In the genomic region with DNA sequence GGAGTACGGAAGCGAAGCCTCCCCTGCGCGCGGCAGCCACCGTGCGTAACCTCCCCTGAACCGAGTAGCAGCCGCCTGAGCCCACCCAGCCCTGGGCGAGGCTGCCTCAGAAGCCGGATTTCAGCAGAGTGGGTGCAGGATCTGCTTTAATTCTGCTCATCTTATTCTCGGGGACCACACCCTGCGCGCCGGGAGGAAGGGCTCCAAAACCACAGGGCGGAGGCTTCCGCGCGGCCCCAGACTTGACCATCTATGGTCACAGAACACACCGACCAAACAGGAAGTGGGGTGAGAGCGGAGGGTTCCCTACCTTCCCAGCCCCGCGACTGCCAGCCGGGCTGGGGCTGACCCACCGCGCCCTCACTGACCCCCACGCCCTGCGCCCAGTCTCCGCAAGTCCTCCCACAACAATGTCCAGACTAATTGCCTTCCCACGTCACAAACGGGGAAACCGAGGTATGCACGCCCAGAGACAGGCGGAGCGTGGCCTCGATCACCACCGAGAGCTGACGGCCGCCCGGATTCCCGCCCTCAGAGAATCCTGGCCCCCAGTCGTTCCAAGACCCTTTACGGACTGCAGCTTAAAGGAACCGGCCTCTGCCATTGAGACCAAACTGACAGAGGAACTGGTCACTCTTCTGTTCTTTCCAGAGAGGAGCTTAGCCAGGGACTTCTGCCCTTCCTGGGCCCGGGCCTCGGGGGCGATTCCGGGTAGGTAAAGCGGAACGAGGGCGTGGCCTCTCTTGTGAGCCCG, we compare ENCODE assay signal across 1 cellular context.
A peak's percentile ranks its signal among the peaks of the same experiment; 100 is the strongest.
TF ChIP-seq lines count a peak whose summit lies in the region.

No MANE protein-coding gene starts in this region.

TF ChIP-seq in HepG2, 621 proteins besides CTCF, POLR2A, EP300 and RAD21 (continued from another document and continues in another):
- TF ChIP-seq, protein P1, sequence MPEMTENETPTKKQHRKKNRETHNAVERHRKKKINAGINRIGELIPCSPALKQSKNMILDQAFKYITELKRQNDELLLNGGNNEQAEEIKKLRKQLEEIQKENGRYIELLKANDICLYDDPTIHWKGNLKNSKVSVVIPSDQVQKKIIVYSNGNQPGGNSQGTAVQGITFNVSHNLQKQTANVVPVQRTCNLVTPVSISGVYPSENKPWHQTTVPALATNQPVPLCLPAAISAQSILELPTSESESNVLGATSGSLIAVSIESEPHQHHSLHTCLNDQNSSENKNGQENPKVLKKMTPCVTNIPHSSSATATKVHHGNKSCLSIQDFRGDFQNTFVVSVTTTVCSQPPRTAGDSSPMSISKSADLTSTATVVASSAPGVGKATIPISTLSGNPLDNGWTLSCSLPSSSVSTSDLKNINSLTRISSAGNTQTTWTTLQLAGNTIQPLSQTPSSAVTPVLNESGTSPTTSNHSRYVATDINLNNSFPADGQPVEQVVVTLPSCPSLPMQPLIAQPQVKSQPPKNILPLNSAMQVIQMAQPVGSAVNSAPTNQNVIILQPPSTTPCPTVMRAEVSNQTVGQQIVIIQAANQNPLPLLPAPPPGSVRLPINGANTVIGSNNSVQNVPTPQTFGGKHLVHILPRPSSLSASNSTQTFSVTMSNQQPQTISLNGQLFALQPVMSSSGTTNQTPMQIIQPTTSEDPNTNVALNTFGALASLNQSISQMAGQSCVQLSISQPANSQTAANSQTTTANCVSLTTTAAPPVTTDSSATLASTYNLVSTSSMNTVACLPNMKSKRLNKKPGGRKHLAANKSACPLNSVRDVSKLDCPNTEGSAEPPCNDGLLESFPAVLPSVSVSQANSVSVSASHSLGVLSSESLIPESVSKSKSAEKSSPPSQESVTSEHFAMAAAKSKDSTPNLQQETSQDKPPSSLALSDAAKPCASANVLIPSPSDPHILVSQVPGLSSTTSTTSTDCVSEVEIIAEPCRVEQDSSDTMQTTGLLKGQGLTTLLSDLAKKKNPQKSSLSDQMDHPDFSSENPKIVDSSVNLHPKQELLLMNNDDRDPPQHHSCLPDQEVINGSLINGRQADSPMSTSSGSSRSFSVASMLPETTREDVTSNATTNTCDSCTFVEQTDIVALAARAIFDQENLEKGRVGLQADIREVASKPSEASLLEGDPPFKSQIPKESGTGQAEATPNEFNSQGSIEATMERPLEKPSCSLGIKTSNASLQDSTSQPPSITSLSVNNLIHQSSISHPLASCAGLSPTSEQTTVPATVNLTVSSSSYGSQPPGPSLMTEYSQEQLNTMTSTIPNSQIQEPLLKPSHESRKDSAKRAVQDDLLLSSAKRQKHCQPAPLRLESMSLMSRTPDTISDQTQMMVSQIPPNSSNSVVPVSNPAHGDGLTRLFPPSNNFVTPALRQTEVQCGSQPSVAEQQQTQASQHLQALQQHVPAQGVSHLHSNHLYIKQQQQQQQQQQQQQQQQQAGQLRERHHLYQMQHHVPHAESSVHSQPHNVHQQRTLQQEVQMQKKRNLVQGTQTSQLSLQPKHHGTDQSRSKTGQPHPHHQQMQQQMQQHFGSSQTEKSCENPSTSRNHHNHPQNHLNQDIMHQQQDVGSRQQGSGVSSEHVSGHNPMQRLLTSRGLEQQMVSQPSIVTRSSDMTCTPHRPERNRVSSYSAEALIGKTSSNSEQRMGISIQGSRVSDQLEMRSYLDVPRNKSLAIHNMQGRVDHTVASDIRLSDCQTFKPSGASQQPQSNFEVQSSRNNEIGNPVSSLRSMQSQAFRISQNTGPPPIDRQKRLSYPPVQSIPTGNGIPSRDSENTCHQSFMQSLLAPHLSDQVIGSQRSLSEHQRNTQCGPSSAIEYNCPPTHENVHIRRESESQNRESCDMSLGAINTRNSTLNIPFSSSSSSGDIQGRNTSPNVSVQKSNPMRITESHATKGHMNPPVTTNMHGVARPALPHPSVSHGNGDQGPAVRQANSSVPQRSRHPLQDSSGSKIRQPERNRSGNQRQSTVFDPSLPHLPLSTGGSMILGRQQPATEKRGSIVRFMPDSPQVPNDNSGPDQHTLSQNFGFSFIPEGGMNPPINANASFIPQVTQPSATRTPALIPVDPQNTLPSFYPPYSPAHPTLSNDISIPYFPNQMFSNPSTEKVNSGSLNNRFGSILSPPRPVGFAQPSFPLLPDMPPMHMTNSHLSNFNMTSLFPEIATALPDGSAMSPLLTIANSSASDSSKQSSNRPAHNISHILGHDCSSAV (CRISPR knock-in tag; IDR thresholded peaks at IDR 0.05; ENCODE audit: borderline replicate concordance): no peak
- TF ChIP-seq ZNF382 (CRISPR knock-in tag; IDR thresholded peaks at IDR 0.05; ENCODE audit: borderline replicate concordance) (no peak), HNF4G (IDR thresholded peaks at IDR 0.05; ENCODE audit: borderline replicate concordance, low read depth, low read length) (0 out of 2 replicates have a peak, but pooled peaks have one; percentile 12), HNF4G (CRISPR knock-in tag; IDR thresholded peaks at IDR 0.05; ENCODE audit: borderline replicate concordance, low read depth) (no peak), NKX3-1 (CRISPR knock-in tag; IDR thresholded peaks at IDR 0.05) (peak; percentile 77; the same call in 1 of the 2 replicates), CENPX (CRISPR knock-in tag; IDR thresholded peaks at IDR 0.05) (no peak), TOPORS (CRISPR knock-in tag; IDR thresholded peaks at IDR 0.05) (no peak), SP1 (IDR thresholded peaks at IDR 0.05) (no peak), SP1 (CRISPR knock-in tag; IDR thresholded peaks at IDR 0.05) (no peak), NONO (IDR thresholded peaks at IDR 0.05) (no peak), NONO (CRISPR knock-in tag; conservative IDR thresholded peaks at IDR 0.05) (no peak), ZSCAN12 (CRISPR knock-in tag; IDR thresholded peaks at IDR 0.05) (peak; percentile 65), REXO4 (CRISPR knock-in tag; IDR thresholded peaks at IDR 0.05; ENCODE audit: borderline replicate concordance) (no peak), SIX4 (CRISPR knock-in tag; IDR thresholded peaks at IDR 0.05) (no peak), ZNF468 (CRISPR knock-in tag; IDR thresholded peaks at IDR 0.05) (no peak), NFIC (IDR thresholded peaks at IDR 0.05; ENCODE audit: low read length) (no peak), SMAD9 (CRISPR knock-in tag; IDR thresholded peaks at IDR 0.05) (no peak), ZNF230 (CRISPR knock-in tag; IDR thresholded peaks at IDR 0.05) (no peak; the same call in 1 of the 2 replicates), ZSCAN20 (CRISPR knock-in tag; IDR thresholded peaks at IDR 0.05; ENCODE audit: borderline replicate concordance) (no peak), ZNF567 (CRISPR knock-in tag; IDR thresholded peaks at IDR 0.05; ENCODE audit: borderline replicate concordance) (no peak), MEIS1 (CRISPR knock-in tag; IDR thresholded peaks at IDR 0.05; ENCODE audit: borderline replicate concordance) (no peak), MBD4 (IDR thresholded peaks at IDR 0.05; ENCODE audit: borderline replicate concordance, low read length) (no peak), SAFB2 (CRISPR knock-in tag; IDR thresholded peaks at IDR 0.05; ENCODE audit: borderline replicate concordance, low read depth) (no peak; the same call in 1 of the 2 replicates), POLR2AphosphoS2 (IDR thresholded peaks at IDR 0.05; ENCODE audit: low read depth, low read length) (no peak), CHCHD3 (CRISPR knock-in tag; IDR thresholded peaks at IDR 0.05) (no peak), FOXJ3 (CRISPR knock-in tag; IDR thresholded peaks at IDR 0.05; ENCODE audit: borderline replicate concordance) (no peak), ZFP36L2 (CRISPR knock-in tag; IDR thresholded peaks at IDR 0.05) (no peak), ZKSCAN1 (IDR thresholded peaks at IDR 0.05; ENCODE audit: low read length) (no peak)
- TF ChIP-seq, protein P2, sequence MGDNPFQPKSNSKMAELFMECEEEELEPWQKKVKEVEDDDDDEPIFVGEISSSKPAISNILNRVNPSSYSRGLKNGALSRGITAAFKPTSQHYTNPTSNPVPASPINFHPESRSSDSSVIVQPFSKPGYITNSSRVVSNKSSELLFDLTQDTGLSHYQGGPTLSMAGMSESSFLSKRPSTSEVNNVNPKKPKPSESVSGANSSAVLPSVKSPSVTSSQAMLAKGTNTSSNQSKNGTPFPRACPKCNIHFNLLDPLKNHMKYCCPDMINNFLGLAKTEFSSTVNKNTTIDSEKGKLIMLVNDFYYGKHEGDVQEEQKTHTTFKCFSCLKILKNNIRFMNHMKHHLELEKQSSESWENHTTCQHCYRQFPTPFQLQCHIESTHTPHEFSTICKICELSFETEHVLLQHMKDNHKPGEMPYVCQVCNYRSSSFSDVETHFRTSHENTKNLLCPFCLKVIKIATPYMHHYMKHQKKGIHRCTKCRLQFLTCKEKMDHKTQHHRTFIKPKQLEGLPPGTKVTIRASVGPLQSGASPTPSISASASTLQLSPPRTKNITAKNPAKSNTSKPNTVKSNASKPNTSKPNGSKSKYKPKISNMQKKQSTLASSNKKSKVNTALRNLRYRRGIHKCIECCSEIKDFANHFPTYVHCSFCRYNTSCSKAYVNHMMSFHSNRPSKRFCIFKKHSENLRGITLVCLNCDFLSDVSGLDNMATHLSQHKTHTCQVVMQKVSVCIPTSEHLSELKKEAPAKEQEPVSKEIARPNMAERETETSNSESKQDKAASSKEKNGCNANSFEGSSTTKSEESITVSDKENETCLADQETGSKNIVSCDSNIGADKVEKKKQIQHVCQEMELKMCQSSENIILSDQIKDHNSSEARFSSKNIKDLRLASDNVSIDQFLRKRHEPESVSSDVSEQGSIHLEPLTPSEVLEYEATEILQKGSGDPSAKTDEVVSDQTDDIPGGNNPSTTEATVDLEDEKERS (CRISPR knock-in tag; IDR thresholded peaks at IDR 0.05): 0 out of 2 replicates have a peak, but pooled peaks have one; percentile 79
- TF ChIP-seq, protein P3, sequence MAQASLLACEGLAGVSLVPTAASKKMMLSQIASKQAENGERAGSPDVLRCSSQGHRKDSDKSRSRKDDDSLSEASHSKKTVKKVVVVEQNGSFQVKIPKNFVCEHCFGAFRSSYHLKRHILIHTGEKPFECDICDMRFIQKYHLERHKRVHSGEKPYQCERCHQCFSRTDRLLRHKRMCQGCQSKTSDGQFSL (CRISPR knock-in tag; IDR thresholded peaks at IDR 0.05): 0 out of 2 replicates have a peak, but pooled peaks have one; percentile 44
- TF ChIP-seq, protein P4, sequence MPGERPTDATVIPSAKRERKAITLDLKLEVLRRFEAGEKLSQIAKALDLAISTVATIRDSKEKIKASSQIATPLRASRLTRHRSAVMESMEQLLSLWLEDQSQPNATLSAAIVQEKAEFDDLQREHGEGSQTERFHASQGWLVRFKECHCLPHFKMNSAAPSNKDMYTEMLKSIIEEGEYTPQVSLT (CRISPR knock-in tag; IDR thresholded peaks at IDR 0.05; ENCODE audit: borderline replicate concordance, low read depth): no peak
- TF ChIP-seq, protein P5, sequence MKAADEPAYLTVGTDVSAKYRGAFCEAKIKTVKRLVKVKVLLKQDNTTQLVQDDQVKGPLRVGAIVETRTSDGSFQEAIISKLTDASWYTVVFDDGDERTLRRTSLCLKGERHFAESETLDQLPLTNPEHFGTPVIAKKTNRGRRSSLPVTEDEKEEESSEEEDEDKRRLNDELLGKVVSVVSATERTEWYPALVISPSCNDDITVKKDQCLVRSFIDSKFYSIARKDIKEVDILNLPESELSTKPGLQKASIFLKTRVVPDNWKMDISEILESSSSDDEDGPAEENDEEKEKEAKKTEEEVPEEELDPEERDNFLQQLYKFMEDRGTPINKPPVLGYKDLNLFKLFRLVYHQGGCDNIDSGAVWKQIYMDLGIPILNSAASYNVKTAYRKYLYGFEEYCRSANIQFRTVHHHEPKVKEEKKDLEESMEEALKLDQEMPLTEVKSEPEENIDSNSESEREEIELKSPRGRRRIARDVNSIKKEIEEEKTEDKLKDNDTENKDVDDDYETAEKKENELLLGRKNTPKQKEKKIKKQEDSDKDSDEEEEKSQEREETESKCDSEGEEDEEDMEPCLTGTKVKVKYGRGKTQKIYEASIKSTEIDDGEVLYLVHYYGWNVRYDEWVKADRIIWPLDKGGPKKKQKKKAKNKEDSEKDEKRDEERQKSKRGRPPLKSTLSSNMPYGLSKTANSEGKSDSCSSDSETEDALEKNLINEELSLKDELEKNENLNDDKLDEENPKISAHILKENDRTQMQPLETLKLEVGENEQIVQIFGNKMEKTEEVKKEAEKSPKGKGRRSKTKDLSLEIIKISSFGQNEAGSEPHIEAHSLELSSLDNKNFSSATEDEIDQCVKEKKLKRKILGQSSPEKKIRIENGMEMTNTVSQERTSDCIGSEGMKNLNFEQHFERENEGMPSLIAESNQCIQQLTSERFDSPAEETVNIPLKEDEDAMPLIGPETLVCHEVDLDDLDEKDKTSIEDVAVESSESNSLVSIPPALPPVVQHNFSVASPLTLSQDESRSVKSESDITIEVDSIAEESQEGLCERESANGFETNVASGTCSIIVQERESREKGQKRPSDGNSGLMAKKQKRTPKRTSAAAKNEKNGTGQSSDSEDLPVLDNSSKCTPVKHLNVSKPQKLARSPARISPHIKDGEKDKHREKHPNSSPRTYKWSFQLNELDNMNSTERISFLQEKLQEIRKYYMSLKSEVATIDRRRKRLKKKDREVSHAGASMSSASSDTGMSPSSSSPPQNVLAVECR (CRISPR knock-in tag; IDR thresholded peaks at IDR 0.05; ENCODE audit: borderline replicate concordance): peak; percentile 82; the same call in 1 of the 2 replicates
- TF ChIP-seq, protein P6, sequence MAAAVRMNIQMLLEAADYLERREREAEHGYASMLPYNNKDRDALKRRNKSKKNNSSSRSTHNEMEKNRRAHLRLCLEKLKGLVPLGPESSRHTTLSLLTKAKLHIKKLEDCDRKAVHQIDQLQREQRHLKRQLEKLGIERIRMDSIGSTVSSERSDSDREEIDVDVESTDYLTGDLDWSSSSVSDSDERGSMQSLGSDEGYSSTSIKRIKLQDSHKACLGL (CRISPR knock-in tag; IDR thresholded peaks at IDR 0.05): peak; percentile 47; the same call in 1 of the 2 replicates
- TF ChIP-seq, protein P7, sequence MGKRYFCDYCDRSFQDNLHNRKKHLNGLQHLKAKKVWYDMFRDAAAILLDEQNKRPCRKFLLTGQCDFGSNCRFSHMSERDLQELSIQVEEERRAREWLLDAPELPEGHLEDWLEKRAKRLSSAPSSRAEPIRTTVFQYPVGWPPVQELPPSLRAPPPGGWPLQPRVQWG (CRISPR knock-in tag; IDR thresholded peaks at IDR 0.05; ENCODE audit: borderline replicate concordance, low read depth): no peak
- TF ChIP-seq, protein P8, sequence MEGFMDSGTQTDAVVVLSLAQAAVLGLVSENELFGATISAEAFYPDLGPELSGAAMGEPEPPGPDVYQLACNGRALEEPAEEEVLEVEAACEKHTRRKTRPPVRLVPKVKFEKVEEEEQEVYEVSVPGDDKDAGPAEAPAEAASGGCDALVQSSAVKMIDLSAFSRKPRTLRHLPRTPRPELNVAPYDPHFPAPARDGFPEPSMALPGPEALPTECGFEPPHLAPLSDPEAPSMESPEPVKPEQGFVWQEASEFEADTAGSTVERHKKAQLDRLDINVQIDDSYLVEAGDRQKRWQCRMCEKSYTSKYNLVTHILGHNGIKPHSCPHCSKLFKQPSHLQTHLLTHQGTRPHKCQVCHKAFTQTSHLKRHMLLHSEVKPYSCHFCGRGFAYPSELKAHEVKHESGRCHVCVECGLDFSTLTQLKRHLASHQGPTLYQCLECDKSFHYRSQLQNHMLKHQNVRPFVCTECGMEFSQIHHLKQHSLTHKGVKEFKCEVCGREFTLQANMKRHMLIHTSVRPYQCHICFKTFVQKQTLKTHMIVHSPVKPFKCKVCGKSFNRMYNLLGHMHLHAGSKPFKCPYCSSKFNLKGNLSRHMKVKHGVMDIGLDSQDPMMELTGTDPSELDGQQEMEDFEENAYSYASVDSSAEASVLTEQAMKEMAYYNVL (CRISPR knock-in tag; IDR thresholded peaks at IDR 0.05; ENCODE audit: borderline replicate concordance): no peak
